10 cellular contexts compared by ENCODE assay signal in the genomic region with DNA sequence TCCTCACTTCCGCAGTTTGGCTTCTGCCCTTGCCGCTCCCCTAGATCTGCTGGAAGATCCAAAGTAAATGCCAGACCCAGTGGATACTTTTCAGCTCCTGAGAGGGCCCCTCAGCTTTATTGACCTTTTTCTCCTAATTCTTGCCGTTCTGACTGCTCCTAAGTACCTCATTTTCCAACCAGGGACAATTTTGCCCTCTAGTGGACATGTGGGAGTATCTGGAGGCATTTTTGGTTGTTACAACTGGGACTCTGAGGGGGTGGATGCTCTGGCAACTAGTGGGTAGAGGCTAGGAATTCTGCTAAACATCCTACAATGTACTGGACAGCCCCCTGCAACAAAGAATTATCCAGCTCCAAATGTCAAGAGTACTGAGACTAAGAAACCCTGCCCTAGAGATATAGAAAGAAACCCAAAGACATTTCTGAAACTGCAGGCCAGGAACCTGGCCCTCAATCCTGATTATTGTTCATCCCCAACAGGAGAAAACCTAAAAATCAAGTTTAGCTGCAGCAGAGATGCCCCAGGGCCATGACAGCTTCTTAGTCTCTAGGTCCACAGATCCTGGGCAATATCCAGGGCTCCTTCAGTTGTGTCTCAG. TPM values are rescaled to one million over a fixed set of nuclear protein-coding genes. Genes with fewer than 3 reads are reported as not detected.
DNase-seq lines count a peak whose midpoint lies in the region; ATAC-seq and TF ChIP-seq lines count a peak whose summit lies in the region.
"Had no signal": no experiment of that assay in that cellular context is flagged by ENCODE, and none has a peak within 500 bp of the region (broad histone marks: within the 10 kb centered on the region; RNA-seq: fewer than 3 reads in every experiment).

No MANE protein-coding gene starts in this region.

- WGBS in transverse colon (ENCODE audit: low coverage in 1 of 2), 2 donors, result 37% methylated on average over 3 of the region's 3 CpGs; no CpG with 5 or more reads in 1 of the 2 donors

- no peaks in the 10 kb centered on the region for H3K79me2 ChIP-seq in PC-3 (ENCODE audit: low read length)

- H3K4me1 ChIP-seq in PC-3 (ENCODE audit: insufficient read depth, low read length) (no peaks in the 10 kb centered on the region), transverse colon (no peaks in the 10 kb centered on the region)

- no peak overlapping the region for H2AFZ ChIP-seq in PC-3 (ENCODE audit: low read length)

- no peaks in the 10 kb centered on the region for H3K9me3 ChIP-seq in PC-3 (ENCODE audit: low read length)
- no peaks in the 10 kb centered on the region for H3K9me3 ChIP-seq in transverse colon

- H3K27me3 ChIP-seq in PC-3 (ENCODE audit: low read length) (no peaks in the 10 kb centered on the region), transverse colon (no peaks in the 10 kb centered on the region)

- TF ChIP-seq POLR2A in transverse colon (IDR thresholded peaks at IDR 0.05), result no peak

- no peak overlapping the region for H3K4me3 Mint-ChIP-seq in activated naive CD4-positive, alpha-beta T cell treated with anti-CD3 and anti-CD28 coated beads, Interleukin-2, amount 50 U/mL, for 24 hours
- H3K4me3 Mint-ChIP-seq: activated B cell treated with CpG ODN at 0.5 μM for 24 hours, naive B cell had no signal

- H3K4me1 Mint-ChIP-seq in activated naive CD4-positive, alpha-beta T cell treated with anti-CD3 and anti-CD28 coated beads, Interleukin-2, amount 50 U/mL, for 24 hours, result peaks cover 8% of the 10 kb centered on the region
- H3K4me1 Mint-ChIP-seq: activated B cell treated with CpG ODN at 0.5 μM for 24 hours, naive B cell had no signal

- no peaks in the 10 kb centered on the region for H3K36me3 Mint-ChIP-seq in activated naive CD4-positive, alpha-beta T cell treated with anti-CD3 and anti-CD28 coated beads, Interleukin-2, amount 50 U/mL, for 24 hours
- H3K36me3 Mint-ChIP-seq: naive B cell had no signal

- in situ Hi-C loops in transverse colon (cut with MboI; ENCODE audit: low pct_ligation_motif_present in 1 of 4, low pct_unique_long_range_greater_than_20kb in 1 of 4, low sequenced_read_pairs in 3 of 4), result no loop called here

- no peak overlapping the region for H3K27ac ChIP-seq in PC-3 (ENCODE audit: low read length)
- no peak overlapping the region for H3K27ac ChIP-seq in transverse colon

- no peak overlapping the region for H3K4me3 ChIP-seq in PC-3 (ENCODE audit: low read length)
- no peak overlapping the region for H3K4me3 ChIP-seq in fibroblast of the aortic adventitia (ENCODE audit: low read depth, low read length)
- H3K4me3 ChIP-seq in transverse colon, result no peak overlapping the region

- H3F3A ChIP-seq in PC-3 (ENCODE audit: low read length, unreplicated experiment), result no peaks in the 10 kb centered on the region

- TF ChIP-seq CTCF in PC-3 (conservative IDR thresholded peaks at IDR 0.05; ENCODE audit: low read depth, low read length) (peak; percentile 80), fibroblast of the aortic adventitia (IDR thresholded peaks at IDR 0.05; ENCODE audit: insufficient read depth, low read length) (peak; percentile 52), transverse colon (IDR thresholded peaks at IDR 0.05) (peak in 4 of 5 experiments; percentile 22 to 33 (median 31))

- H3K4me2 ChIP-seq in PC-3 (ENCODE audit: low read length), result no peak overlapping the region

- CTCF ChIA-PET in PC-3 (lab: Charles Lee), result interaction anchor here (0.5 to 0.6 kb wide), 2 partner anchors 26 to 201 kb away, joined by 3 to 4 read pairs; no protein-coding TSS in a partner anchor

- no peaks in the 10 kb centered on the region for H3K27me3 Mint-ChIP-seq in activated naive CD4-positive, alpha-beta T cell treated with anti-CD3 and anti-CD28 coated beads, Interleukin-2, amount 50 U/mL, for 24 hours
- H3K27me3 Mint-ChIP-seq: activated B cell treated with CpG ODN at 0.5 μM for 24 hours had no signal

- H3K36me3 ChIP-seq in PC-3 (ENCODE audit: low read depth, low read length), result no peaks in the 10 kb centered on the region
- H3K36me3 ChIP-seq in transverse colon, result no peaks in the 10 kb centered on the region

- H3K9me3 Mint-ChIP-seq in activated naive CD4-positive, alpha-beta T cell treated with anti-CD3 and anti-CD28 coated beads, Interleukin-2, amount 50 U/mL, for 24 hours, result no peaks in the 10 kb centered on the region
- H3K9me3 Mint-ChIP-seq: activated B cell treated with CpG ODN at 0.5 μM for 24 hours had no signal

- DNase-seq in activated naive CD4-positive, alpha-beta T cell (lab: John Stamatoyannopoulos, UW), result no peak
- peak; percentile 66 for DNase-seq in PC-3
- peak; percentile 38 for DNase-seq in fibroblast of the aortic adventitia (ENCODE audit: low read depth)
- no peak for DNase-seq in transverse colon
- DNase-seq: activated B cell treated with CpG ODN at 0.5 μM for 24 hours, naive B cell had no signal

- intact Hi-C loops in PC-3 (cut with micrococcal nuclease) (loop anchor here (1.0 kb wide), 1 partner anchor 93 kb away; no protein-coding TSS in a partner anchor), transverse colon (cut with DNase I; ENCODE audit: low total_unique reads) (no loop called here)

- H3K9me2 ChIP-seq in PC-3 (replicated peaks; ENCODE audit: low read length), result no peaks in the 10 kb centered on the region

- no peaks in the 10 kb centered on the region for H4K20me1 ChIP-seq in PC-3 (ENCODE audit: low read length)

- no TSS peak for BruUV-seq in PC-3 (replicated peaks; lab: Mats Ljungman, UMichigan)

- POLR2A ChIA-PET in PC-3 (lab: Charles Lee; ENCODE audit: unreplicated experiment), result no interaction called here

- H3K9ac ChIP-seq in PC-3 (ENCODE audit: low read length), result no peak overlapping the region

- no peak for TF ChIP-seq EP300 in transverse colon (IDR thresholded peaks at IDR 0.05; ENCODE audit: low read depth)

- ATAC-seq in PC-3 (peak; percentile 80), HG03378 (IDR thresholded peaks at IDR 0.05; ENCODE audit: unreplicated experiment) (no peak), HG03469 (IDR thresholded peaks at IDR 0.05; ENCODE audit: unreplicated experiment) (no peak), GM21737 (IDR thresholded peaks at IDR 0.05; ENCODE audit: unreplicated experiment) (no peak)

- peak overlapping the region; percentile 41 for H3K27ac Mint-ChIP-seq in activated naive CD4-positive, alpha-beta T cell treated with anti-CD3 and anti-CD28 coated beads, Interleukin-2, amount 50 U/mL, for 24 hours
- H3K27ac Mint-ChIP-seq: activated B cell treated with CpG ODN at 0.5 μM for 24 hours, naive B cell had no signal

RNA-seq across cellular contexts. Expression of gene TEX13B, which starts 3.4 kb away (rescaled TPM):
- total RNA-seq in PC-3 (2014; rRNA removed) (not detected in 2 replicates), fibroblast of the aortic adventitia (ENCODE audit: low replicate concordance) (not detected in 2 replicates), transverse colon (not detected)
- total RNA-seq: activated B cell treated with CpG ODN at 0.5 μM for 24 hours had no signal

Comparison
In these comparisons a context has a peak if more than half of its experiments do, and no peak if none do; other contexts are left out.
1. DNase-seq: peak in PC-3 (single experiment) and fibroblast of the aortic adventitia (single experiment); none in activated naive CD4-positive, alpha-beta T cell (0 of 4) and transverse colon (single experiment).
2. Peak in every context shown above with its lines, with median percentiles within 50 percentile points of each other: CTCF ChIP-seq.